11 cellular contexts compared by ENCODE assay signal in the genomic region with DNA sequence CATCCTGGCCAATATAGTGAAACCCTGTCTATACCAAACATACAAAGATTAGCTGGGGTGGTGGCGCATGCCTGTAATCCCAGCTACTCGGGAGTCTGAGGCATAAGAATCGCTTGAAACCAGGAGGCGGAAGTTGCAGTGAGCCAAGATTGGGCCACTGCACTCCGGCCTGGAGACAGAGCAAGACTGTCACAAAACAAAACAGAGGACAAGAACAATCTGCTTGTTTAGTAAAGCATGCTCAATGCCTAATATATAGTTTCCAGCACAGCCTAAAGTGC.
DNase-seq lines count a peak whose midpoint lies in the region; ATAC-seq and TF ChIP-seq lines count a peak whose summit lies in the region.
"Had no signal": no experiment of that assay in that cellular context is flagged by ENCODE, and none has a peak within 500 bp of the region (broad histone marks: within the 10 kb centered on the region; RNA-seq: fewer than 3 reads in every experiment).

No MANE protein-coding gene starts in this region.

- H3K9me3 Mint-ChIP-seq in central memory CD8-positive, alpha-beta T cell = no peaks in the 10 kb centered on the region
- no peaks in the 10 kb centered on the region for H3K9me3 Mint-ChIP-seq in nephron

- H3K79me2 ChIP-seq in DND-41 (ENCODE audit: insufficient read depth, low read length) = peaks cover 53% of the 10 kb centered on the region
- H3K79me2 ChIP-seq in Loucy (ENCODE audit: insufficient read depth, low read length) = peaks cover 53% of the 10 kb centered on the region

- no peaks in the 10 kb centered on the region for H3K27me3 Mint-ChIP-seq in central memory CD8-positive, alpha-beta T cell
- H3K27me3 Mint-ChIP-seq in nephron (ENCODE audit: low read depth) = no peaks in the 10 kb centered on the region

- H3K4me3 ChIP-seq in DND-41 (ENCODE audit: low read depth in 1 of 2, low read length in 2 of 2) (no peak overlapping the region), Loucy (ENCODE audit: low read length, poor library complexity, severe bottlenecking) (peak overlapping the region; percentile 87)

- H3K27ac ChIP-seq in DND-41 (ENCODE audit: low read length) = no peak overlapping the region

- no peak overlapping the region for H2AFZ ChIP-seq in DND-41 (ENCODE audit: low read depth, low read length)
- H2AFZ ChIP-seq in Loucy (ENCODE audit: low read length) = no peak overlapping the region

- H3K27ac Mint-ChIP-seq in central memory CD8-positive, alpha-beta T cell (ENCODE audit: low read depth) = peak overlapping the region; percentile 16
- peak overlapping the region; percentile 99 to 100 (median 100) for H3K27ac Mint-ChIP-seq in nephron

- H3K4me2 ChIP-seq in DND-41 (ENCODE audit: insufficient read depth, low read length) = peak overlapping the region; percentile 91; the same call in 1 of the 2 replicates
- H3K4me2 ChIP-seq in Loucy (ENCODE audit: low read depth, low read length, poor library complexity, severe bottlenecking) = peak overlapping the region; percentile 91

- no peak overlapping the region for H3K9ac ChIP-seq in DND-41 (ENCODE audit: low read depth, low read length)
- peak overlapping the region; percentile 94 for H3K9ac ChIP-seq in Loucy (ENCODE audit: low read depth, low read length, poor library complexity, severe bottlenecking)

- peak overlapping the region; percentile 50 for H3K4me3 Mint-ChIP-seq in central memory CD8-positive, alpha-beta T cell
- peak overlapping the region; percentile 98 to 99 (median 99) for H3K4me3 Mint-ChIP-seq in nephron

- H3K36me3 Mint-ChIP-seq in central memory CD8-positive, alpha-beta T cell (ENCODE audit: insufficient read depth) = peaks cover 34% of the 10 kb centered on the region
- peaks cover 15% of the 10 kb centered on the region for H3K36me3 Mint-ChIP-seq in nephron (ENCODE audit: low read depth)

- ATAC-seq in DND-41 (ENCODE audit: insufficient read depth, low read depth) = no peak
- no peak for ATAC-seq in central memory CD8-positive, alpha-beta T cell (replicated peaks; ENCODE audit: extremely low read depth, poor library complexity, severe bottlenecking)
- no peak for ATAC-seq in HG02588 (IDR thresholded peaks at IDR 0.05; ENCODE audit: unreplicated experiment)
- ATAC-seq: sciatic nerve had no signal

- peaks cover 30% of the 10 kb centered on the region for H3K4me1 Mint-ChIP-seq in central memory CD8-positive, alpha-beta T cell
- peaks cover 22% of the 10 kb centered on the region for H3K4me1 Mint-ChIP-seq in nephron

- H3K27me3 ChIP-seq in DND-41 (ENCODE audit: insufficient read depth, low read length, poor library complexity) (no peaks in the 10 kb centered on the region), Loucy (ENCODE audit: insufficient read depth, low read length, poor library complexity, severe bottlenecking) (no peaks in the 10 kb centered on the region)
- H3K27me3 ChIP-seq: suprapubic skin had no signal

- no peaks in the 10 kb centered on the region for H3K9me3 ChIP-seq in DND-41 (ENCODE audit: insufficient read depth, low read length, severe bottlenecking)
- H3K9me3 ChIP-seq in Loucy (ENCODE audit: insufficient read depth, low read depth, low read length) = no peaks in the 10 kb centered on the region
- H3K9me3 ChIP-seq: suprapubic skin had no signal

- H3K36me3 ChIP-seq in DND-41 (ENCODE audit: insufficient read depth, low read length) (peaks cover 13% of the 10 kb centered on the region), Loucy (ENCODE audit: insufficient read depth, low read length) (no peaks in the 10 kb centered on the region)

- no peaks in the 10 kb centered on the region for H3K9me2 ChIP-seq in Loucy (replicated peaks; ENCODE audit: low read depth, low read length)

- no peak for DNase-seq in DND-41
- no peak for DNase-seq in central memory CD8-positive, alpha-beta T cell (ENCODE audit: low spot score in 2 of 2)
- no peak for DNase-seq in hepatic stellate cell (ENCODE audit: low spot score)
- no peak for DNase-seq in HPDE6-E6E7 (ENCODE audit: extremely low spot score)
- DNase-seq: COR-L47, NCI-H1105 had no signal

- H4K20me1 ChIP-seq in DND-41 (ENCODE audit: insufficient read depth, low read length) (peaks cover 3% of the 10 kb centered on the region; the same call in 1 of the 2 replicates), Loucy (ENCODE audit: insufficient read depth, low read length, poor library complexity, severe bottlenecking) (peaks cover 12% of the 10 kb centered on the region)

- peaks cover 40% of the 10 kb centered on the region for H3K4me1 ChIP-seq in DND-41 (ENCODE audit: insufficient read depth, low read length)
- peaks cover 32% of the 10 kb centered on the region for H3K4me1 ChIP-seq in Loucy (ENCODE audit: insufficient read depth, low read length, poor library complexity, severe bottlenecking)

- no peaks in the 10 kb centered on the region for H3F3A ChIP-seq in Loucy (ENCODE audit: low read depth)

- no peak for TF ChIP-seq CTCF in DND-41 (IDR thresholded peaks at IDR 0.05; ENCODE audit: borderline replicate concordance, extremely low read depth, low read length, poor library complexity, severe bottlenecking)
- TF ChIP-seq CTCF in Loucy (conservative IDR thresholded peaks at IDR 0.05; ENCODE audit: low read length) = no peak
- TF ChIP-seq CTCF in nephron (IDR thresholded peaks at IDR 0.05; ENCODE audit: unreplicated experiment in 3 of 3) = no peak
